In genomic region chr1:8406946-8407345, GRCh38 we compare ENCODE assay signal across 14 cellular contexts.
DNase-seq lines count a peak whose midpoint lies in the region; ATAC-seq, FAIRE-seq and TF ChIP-seq lines count a peak whose summit lies in the region.
"Had no signal": no experiment of that assay in that cellular context is flagged by ENCODE, and none has a peak within 500 bp of the region (broad histone marks: within the 10 kb centered on the region; RNA-seq: fewer than 3 reads in every experiment).

No MANE protein-coding gene starts in this region.

- H3K4me2 ChIP-seq in astrocyte (ENCODE audit: low read length) = no peak overlapping the region

- H3K27ac ChIP-seq in astrocyte (ENCODE audit: low read depth, low read length) (no peak overlapping the region), left lung (peak overlapping the region; percentile 70 to 73), stomach smooth muscle (ENCODE audit: low read length) (peak overlapping the region; percentile 86)
- H3K27ac ChIP-seq: foreskin keratinocyte had no signal

- intact Hi-C loops in left lung (cut with DNase I) = no loop called here

- H3K27me3 Mint-ChIP-seq in astrocyte (ENCODE audit: low read depth, unreplicated experiment) = no peaks in the 10 kb centered on the region

- DNase-seq in EH (ENCODE audit: low read depth) = peak; percentile 21
- no peak for DNase-seq in astrocyte (ENCODE audit: low read depth)
- DNase-seq in left lung = no peak
- DNase-seq in NCI-H1105 (lab: John Stamatoyannopoulos, UW) = no peak
- DNase-seq in NCI-H774 (lab: John Stamatoyannopoulos, UW) = no peak
- no peak for DNase-seq in iPS-NIHi7 (ENCODE audit: extremely low spot score)
- DNase-seq: activated naive CD4-positive, alpha-beta T cell treated with Interleukin-2 at 50 U/mL for 16 hours; foreskin keratinocyte; NCI-H1417; NCI-H446 treated with DMSO at 0.1 percent for 48 hours; T1000 had no signal

- H3K36me3 ChIP-seq in astrocyte (ENCODE audit: insufficient read depth, low read length) (no peaks in the 10 kb centered on the region), left lung (peaks cover 0 to 51% of the 10 kb centered on the region in 2 donors), stomach smooth muscle (ENCODE audit: control insufficient read depth in 2 of 2, insufficient read depth in 2 of 2, low read length in 2 of 2) (peaks cover 5 to 6% of the 10 kb centered on the region in 2 donors)

- no peak overlapping the region for H3K4me3 ChIP-seq in astrocyte (ENCODE audit: insufficient read depth, low read depth, low read length)
- no peak overlapping the region for H3K4me3 ChIP-seq in left lung
- H3K4me3 ChIP-seq in stomach smooth muscle (ENCODE audit: low read length in 2 of 2) = peak overlapping the region in 1 of 2 donors; percentile 49

- peaks cover 37% of the 10 kb centered on the region for H3K4me1 ChIP-seq in astrocyte (ENCODE audit: insufficient read depth, low read length)
- H3K4me1 ChIP-seq in left lung = peaks cover 26 to 57% of the 10 kb centered on the region in 2 donors
- peaks cover 52% of the 10 kb centered on the region for H3K4me1 ChIP-seq in stomach smooth muscle (ENCODE audit: control insufficient read depth, insufficient read depth, low read length)

- TF ChIP-seq CTCF in astrocyte (IDR thresholded peaks at IDR 0.05; ENCODE audit: insufficient read depth, low read depth, low read length) (no peak), left lung (IDR thresholded peaks at IDR 0.05) (no peak)

- H2AFZ ChIP-seq in astrocyte (ENCODE audit: low read depth, low read length) = no peak overlapping the region

- peaks cover 26% of the 10 kb centered on the region for H3K36me3 Mint-ChIP-seq in astrocyte (ENCODE audit: low read depth, unreplicated experiment)

- H3K27me3 ChIP-seq in astrocyte (ENCODE audit: insufficient read depth, low read length) (no peaks in the 10 kb centered on the region), left lung (no peaks in the 10 kb centered on the region), stomach smooth muscle (ENCODE audit: control insufficient read depth in 1 of 2, insufficient read depth in 2 of 2, low read length in 2 of 2) (no peaks in the 10 kb centered on the region)
- H3K27me3 ChIP-seq: foreskin keratinocyte had no signal

- H3K9me3 ChIP-seq in astrocyte (ENCODE audit: insufficient read depth, low read depth, low read length) (no peaks in the 10 kb centered on the region), left lung (no peaks in the 10 kb centered on the region), stomach smooth muscle (ENCODE audit: control insufficient read depth in 2 of 2, low read length in 2 of 2) (no peaks in the 10 kb centered on the region)

- H4K20me1 ChIP-seq in astrocyte (ENCODE audit: insufficient read depth, low read length) = peaks cover 8% of the 10 kb centered on the region

- H3K9ac ChIP-seq in astrocyte (ENCODE audit: low read length) = no peak overlapping the region
- no peak overlapping the region for H3K9ac ChIP-seq in stomach smooth muscle (ENCODE audit: low read length in 2 of 2)

- H3K27ac Mint-ChIP-seq in astrocyte (ENCODE audit: unreplicated experiment) = peak overlapping the region; percentile 62

- peaks cover 1% of the 10 kb centered on the region for H3K9me3 Mint-ChIP-seq in astrocyte (ENCODE audit: unreplicated experiment)

- H3K4me1 Mint-ChIP-seq in astrocyte (ENCODE audit: low read depth, unreplicated experiment) = peaks cover 40% of the 10 kb centered on the region

- H3K79me2 ChIP-seq in astrocyte (ENCODE audit: insufficient read depth, low read length) = peaks cover 77% of the 10 kb centered on the region

- no peak for FAIRE-seq in astrocyte (lab: Jason Lieb, UNC)
- FAIRE-seq: colon had no signal

- no peak overlapping the region for H3K4me3 Mint-ChIP-seq in astrocyte (ENCODE audit: unreplicated experiment)

- ATAC-seq in left lung = no peak
- no peak for ATAC-seq in HG03460 (IDR thresholded peaks at IDR 0.05; ENCODE audit: unreplicated experiment)
- ATAC-seq: foreskin keratinocyte had no signal
